8 cellular contexts compared by ENCODE assay signal in genomic region chr22:31085493-31085824, GRCh38. TPM values are rescaled to one million over a fixed set of nuclear protein-coding genes. Genes with fewer than 3 reads are reported as not detected.
A peak's percentile ranks its signal among the peaks of the same experiment; 100 is the strongest.
DNase-seq lines count a peak whose midpoint lies in the region; ATAC-seq, FAIRE-seq and TF ChIP-seq lines count a peak whose summit lies in the region.

No MANE protein-coding gene starts in this region.

- H3K9me3 ChIP-seq in OCI-LY1 (ENCODE audit: low read length), result no peaks in the 10 kb centered on the region

- H4K20me1 ChIP-seq in OCI-LY1 (ENCODE audit: insufficient read depth, low read length), result no peaks in the 10 kb centered on the region

- H3K36me3 ChIP-seq in OCI-LY1 (ENCODE audit: insufficient read depth, low read length), result no peaks in the 10 kb centered on the region

- H3K27me3 Mint-ChIP-seq in naive B cell, result no peaks in the 10 kb centered on the region

- no peak for TF ChIP-seq POLR2A in GM12892 (IDR thresholded peaks at IDR 0.05; ENCODE audit: low read depth, low read length)

- no peaks in the 10 kb centered on the region for H3K9me3 Mint-ChIP-seq in naive B cell

- H3K4me2 ChIP-seq in OCI-LY1 (ENCODE audit: low read length), result peak overlapping the region; percentile 94

- H3K4me3 Mint-ChIP-seq in naive B cell, result peak overlapping the region; percentile 57 to 91 (median 80)

- no peak for ATAC-seq in naive B cell (ENCODE audit: low read depth in 2 of 2)
- no peak for ATAC-seq in HG03342 (IDR thresholded peaks at IDR 0.05; ENCODE audit: unreplicated experiment)

- FAIRE-seq in GM12892 (lab: Jason Lieb, UNC), result no peak

- peak overlapping the region; percentile 96; the same call in 1 of the 2 replicates for H3K9ac ChIP-seq in OCI-LY1 (ENCODE audit: low read length)

- H3K27me3 ChIP-seq in OCI-LY1 (ENCODE audit: insufficient read depth, low read length), result no peaks in the 10 kb centered on the region

- H3K9me2 ChIP-seq in OCI-LY1 (ENCODE audit: low read depth, low read length), result no peaks in the 10 kb centered on the region

- DNase-seq in C1 segment of cervical spinal cord (lab: John Stamatoyannopoulos, UW), result peak in 11 of 14 donors; percentile 47 to 96 (median 77)
- peak; percentile 82 for DNase-seq in epidermal melanocyte (ENCODE audit: insufficient read length, low spot score)
- no peak for DNase-seq in naive B cell
- no peak for DNase-seq in GM12892 (ENCODE audit: insufficient read length)
- DNase-seq in SKM-1 treated with dmso at 0.1 percent for 144 hours (lab: John Stamatoyannopoulos, UW; ENCODE audit: unreplicated experiment), result no peak
- DNase-seq in NK-92 (lab: John Stamatoyannopoulos, UW; ENCODE audit: unreplicated experiment), result no peak

- H3K4me1 Mint-ChIP-seq in naive B cell, result peaks cover 39 to 48% (median 47%) of the 10 kb centered on the region in 3 donors

- peak overlapping the region; percentile 92 for H3K4me3 ChIP-seq in OCI-LY1 (ENCODE audit: low read depth, low read length, poor library complexity, severe bottlenecking)

- no peaks in the 10 kb centered on the region for H3F3A ChIP-seq in OCI-LY1 (ENCODE audit: insufficient read depth, low read length)

- H3K27ac ChIP-seq in OCI-LY1 (ENCODE audit: low read depth, low read length, poor library complexity, severe bottlenecking), result no peak overlapping the region

- peaks cover 55% of the 10 kb centered on the region for H3K4me1 ChIP-seq in OCI-LY1 (ENCODE audit: insufficient read depth, low read length, severe bottlenecking)

- H2AFZ ChIP-seq in OCI-LY1 (ENCODE audit: low read length), result no peak overlapping the region

- no peak for TF ChIP-seq CTCF in OCI-LY1 (IDR thresholded peaks at IDR 0.05; ENCODE audit: low read length)

- H3K36me3 Mint-ChIP-seq in naive B cell, result no peaks in the 10 kb centered on the region

- H3K27ac Mint-ChIP-seq in naive B cell, result peak overlapping the region; percentile 53 to 91 (median 82)

- H3K79me2 ChIP-seq in OCI-LY1 (ENCODE audit: insufficient read depth, low read length), result no peaks in the 10 kb centered on the region

RNA-seq across cellular contexts. Expression of gene SMTN, which starts 4.3 kb away (rescaled TPM):
- 1 to 10 TPM in 1 of 6 donors, under 1 TPM in 2, not detected in 3; 0.27 to 1.0 (median 0.79) TPM for polyA plus RNA-seq in naive B cell (ENCODE audit: low read depth in 6 of 6)
- 4.5 TPM for polyA plus RNA-seq in GM12892 (2012; ENCODE audit: missing spikeins)

RNA-seq across cellular contexts. Expression of gene SELENOM, which starts 21.9 kb away (rescaled TPM):
- polyA plus RNA-seq in naive B cell (ENCODE audit: low read depth in 6 of 6), result 10 to 100 TPM; 31.1 to 54.8 (median 42.9) TPM
- polyA plus RNA-seq in GM12892 (2012; ENCODE audit: missing spikeins), result 4.0 TPM

RNA-seq across cellular contexts. Expression of gene INPP5J, which starts 37.3 kb away (rescaled TPM):
- polyA plus RNA-seq in naive B cell (ENCODE audit: low read depth in 6 of 6), result under 1 TPM in 1 of 6 donors, not detected in 5; 0.26 TPM
- not detected for polyA plus RNA-seq in GM12892 (2012; ENCODE audit: missing spikeins)

RNA-seq across cellular contexts. Expression of gene PLA2G3, which starts 54.8 kb away (rescaled TPM):
- not detected for polyA plus RNA-seq in naive B cell (ENCODE audit: low read depth in 6 of 6)
- not detected for polyA plus RNA-seq in GM12892 (2012; ENCODE audit: missing spikeins)

Comparison
In these comparisons a context has a peak if more than half of its experiments do, and no peak if none do; other contexts are left out.
1. DNase-seq: peak in C1 segment of cervical spinal cord (11 of 14) and epidermal melanocyte (single experiment); none in naive B cell (single experiment), GM12892 (single experiment), SKM-1 treated with dmso at 0.1 percent for 144 hours (single experiment) and NK-92 (single experiment).